Comparison of ENCODE assay signal across 1 cellular context in the genomic region with DNA sequence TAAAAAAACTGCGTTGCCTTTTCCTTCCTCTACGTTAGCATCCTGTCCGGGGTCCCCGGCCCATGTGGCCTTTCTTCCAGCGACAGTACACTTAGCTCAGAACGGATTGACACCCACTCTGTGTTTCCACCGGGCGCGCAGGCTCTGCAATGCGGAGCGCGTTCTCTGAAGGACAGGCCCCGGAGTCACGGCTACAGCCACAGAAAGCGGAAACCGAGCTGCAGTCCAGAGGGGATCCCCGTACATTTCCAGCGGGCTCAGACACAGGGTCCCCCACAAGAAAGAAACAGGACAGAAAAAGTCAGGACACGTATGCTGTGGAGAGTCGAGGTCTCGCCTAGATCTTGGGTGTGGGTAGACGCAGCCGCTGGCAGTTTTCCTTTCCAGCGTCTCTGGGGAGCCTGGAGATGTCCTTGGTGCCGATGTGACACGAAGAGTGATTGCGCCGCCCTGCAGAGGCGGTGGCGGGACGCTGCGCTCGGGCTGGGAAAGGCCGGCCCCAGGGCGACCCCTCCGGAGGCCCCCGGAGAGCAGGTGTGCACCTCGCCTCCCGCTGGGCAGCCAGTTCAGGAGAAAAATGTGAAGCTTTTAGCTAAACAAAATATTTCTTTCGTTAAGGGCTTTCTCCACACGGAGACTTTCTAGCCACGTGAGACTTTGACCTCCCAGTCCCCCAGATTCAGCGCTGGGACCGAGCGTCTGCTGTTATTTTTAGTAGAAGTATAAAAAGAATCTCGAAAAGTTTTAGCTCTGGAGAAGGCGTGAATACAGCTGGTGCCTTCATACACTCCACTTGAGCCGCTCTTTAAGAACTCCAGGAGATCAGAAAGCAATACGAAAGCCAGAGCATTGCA.
TF ChIP-seq lines count a peak whose summit lies in the region.

No MANE protein-coding gene starts in this region.

TF ChIP-seq in SK-N-SH treated with all-trans-retinoic acid at 6 μM for 48 hours, 23 proteins besides CTCF, POLR2A, EP300 and RAD21 (continued from another document):
- TF ChIP-seq TCF4 (CRISPR knock-in tag; IDR thresholded peaks at IDR 0.05; ENCODE audit: borderline replicate concordance) = no peak
- no peak for TF ChIP-seq ARNTL (CRISPR knock-in tag; IDR thresholded peaks at IDR 0.05; ENCODE audit: borderline replicate concordance, low read depth)
- no peak for TF ChIP-seq BACH2 (CRISPR knock-in tag; IDR thresholded peaks at IDR 0.05; ENCODE audit: borderline replicate concordance)
- TF ChIP-seq, protein P1, sequence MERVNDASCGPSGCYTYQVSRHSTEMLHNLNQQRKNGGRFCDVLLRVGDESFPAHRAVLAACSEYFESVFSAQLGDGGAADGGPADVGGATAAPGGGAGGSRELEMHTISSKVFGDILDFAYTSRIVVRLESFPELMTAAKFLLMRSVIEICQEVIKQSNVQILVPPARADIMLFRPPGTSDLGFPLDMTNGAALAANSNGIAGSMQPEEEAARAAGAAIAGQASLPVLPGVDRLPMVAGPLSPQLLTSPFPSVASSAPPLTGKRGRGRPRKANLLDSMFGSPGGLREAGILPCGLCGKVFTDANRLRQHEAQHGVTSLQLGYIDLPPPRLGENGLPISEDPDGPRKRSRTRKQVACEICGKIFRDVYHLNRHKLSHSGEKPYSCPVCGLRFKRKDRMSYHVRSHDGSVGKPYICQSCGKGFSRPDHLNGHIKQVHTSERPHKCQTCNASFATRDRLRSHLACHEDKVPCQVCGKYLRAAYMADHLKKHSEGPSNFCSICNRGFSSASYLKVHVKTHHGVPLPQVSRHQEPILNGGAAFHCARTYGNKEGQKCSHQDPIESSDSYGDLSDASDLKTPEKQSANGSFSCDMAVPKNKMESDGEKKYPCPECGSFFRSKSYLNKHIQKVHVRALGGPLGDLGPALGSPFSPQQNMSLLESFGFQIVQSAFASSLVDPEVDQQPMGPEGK (CRISPR knock-in tag; IDR thresholded peaks at IDR 0.05; ENCODE audit: borderline replicate concordance) = no peak
- TF ChIP-seq ZFP3 (CRISPR knock-in tag; IDR thresholded peaks at IDR 0.05) = no peak
- TF ChIP-seq ZNF70 (CRISPR knock-in tag; IDR thresholded peaks at IDR 0.05) = no peak
- TF ChIP-seq, protein P2, sequence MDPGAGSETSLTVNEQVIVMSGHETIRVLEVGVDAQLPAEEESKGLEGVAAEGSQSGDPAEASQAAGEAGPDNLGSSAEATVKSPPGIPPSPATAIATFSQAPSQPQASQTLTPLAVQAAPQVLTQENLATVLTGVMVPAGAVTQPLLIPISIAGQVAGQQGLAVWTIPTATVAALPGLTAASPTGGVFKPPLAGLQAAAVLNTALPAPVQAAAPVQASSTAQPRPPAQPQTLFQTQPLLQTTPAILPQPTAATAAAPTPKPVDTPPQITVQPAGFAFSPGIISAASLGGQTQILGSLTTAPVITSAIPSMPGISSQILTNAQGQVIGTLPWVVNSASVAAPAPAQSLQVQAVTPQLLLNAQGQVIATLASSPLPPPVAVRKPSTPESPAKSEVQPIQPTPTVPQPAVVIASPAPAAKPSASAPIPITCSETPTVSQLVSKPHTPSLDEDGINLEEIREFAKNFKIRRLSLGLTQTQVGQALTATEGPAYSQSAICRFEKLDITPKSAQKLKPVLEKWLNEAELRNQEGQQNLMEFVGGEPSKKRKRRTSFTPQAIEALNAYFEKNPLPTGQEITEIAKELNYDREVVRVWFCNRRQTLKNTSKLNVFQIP (CRISPR knock-in tag; IDR thresholded peaks at IDR 0.05; ENCODE audit: borderline replicate concordance, low read depth) = no peak
- TF ChIP-seq ESRRG (CRISPR knock-in tag; IDR thresholded peaks at IDR 0.05) = no peak
